Comparison of ENCODE assay signal across 1 cellular context in the genomic region with DNA sequence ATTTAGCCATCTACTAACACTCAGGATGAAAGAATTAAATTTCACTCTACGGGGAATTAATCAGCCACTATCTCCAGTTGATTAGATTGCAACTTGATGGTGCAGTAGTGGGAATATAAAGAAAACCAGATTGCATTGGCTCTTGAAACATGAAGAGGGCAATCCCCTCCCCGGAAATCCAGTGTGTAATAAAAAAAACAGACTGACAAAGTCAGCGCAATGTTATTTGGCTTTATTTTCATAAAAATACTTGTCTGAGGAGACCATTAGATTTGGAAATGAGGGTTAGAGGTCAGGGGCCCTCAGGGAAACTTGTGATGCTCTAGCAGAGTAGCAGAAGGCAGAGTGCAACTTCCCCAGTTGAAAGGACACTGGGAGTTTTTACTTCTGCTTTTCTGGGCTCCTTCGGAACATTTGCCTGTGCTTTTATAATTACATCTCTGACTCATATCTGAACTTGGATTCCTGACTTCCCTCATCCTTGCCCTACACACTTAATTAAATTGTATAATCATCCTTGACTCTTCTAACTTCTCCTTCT.
TF ChIP-seq lines count a peak whose summit lies in the region.

No MANE protein-coding gene starts in this region.

TF ChIP-seq in SK-N-SH, 30 proteins besides CTCF, POLR2A, EP300 and RAD21 (continued from another document):
- TF ChIP-seq, protein P1, sequence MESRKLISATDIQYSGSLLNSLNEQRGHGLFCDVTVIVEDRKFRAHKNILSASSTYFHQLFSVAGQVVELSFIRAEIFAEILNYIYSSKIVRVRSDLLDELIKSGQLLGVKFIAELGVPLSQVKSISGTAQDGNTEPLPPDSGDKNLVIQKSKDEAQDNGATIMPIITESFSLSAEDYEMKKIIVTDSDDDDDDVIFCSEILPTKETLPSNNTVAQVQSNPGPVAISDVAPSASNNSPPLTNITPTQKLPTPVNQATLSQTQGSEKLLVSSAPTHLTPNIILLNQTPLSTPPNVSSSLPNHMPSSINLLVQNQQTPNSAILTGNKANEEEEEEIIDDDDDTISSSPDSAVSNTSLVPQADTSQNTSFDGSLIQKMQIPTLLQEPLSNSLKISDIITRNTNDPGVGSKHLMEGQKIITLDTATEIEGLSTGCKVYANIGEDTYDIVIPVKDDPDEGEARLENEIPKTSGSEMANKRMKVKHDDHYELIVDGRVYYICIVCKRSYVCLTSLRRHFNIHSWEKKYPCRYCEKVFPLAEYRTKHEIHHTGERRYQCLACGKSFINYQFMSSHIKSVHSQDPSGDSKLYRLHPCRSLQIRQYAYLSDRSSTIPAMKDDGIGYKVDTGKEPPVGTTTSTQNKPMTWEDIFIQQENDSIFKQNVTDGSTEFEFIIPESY (IDR thresholded peaks at IDR 0.05; ENCODE audit: borderline replicate concordance, low read depth), result no peak
- no peak for TF ChIP-seq RCOR1 (IDR thresholded peaks at IDR 0.05; ENCODE audit: low read length)
- peak; percentile 82 for TF ChIP-seq RXRA (IDR thresholded peaks at IDR 0.05; ENCODE audit: borderline replicate concordance, low read depth)
- TF ChIP-seq SIN3A (IDR thresholded peaks at IDR 0.05; ENCODE audit: borderline replicate concordance, low read depth, low read length), result no peak
- peak; percentile 83 for TF ChIP-seq TCF12 (IDR thresholded peaks at IDR 0.05)
- TF ChIP-seq, protein P2, sequence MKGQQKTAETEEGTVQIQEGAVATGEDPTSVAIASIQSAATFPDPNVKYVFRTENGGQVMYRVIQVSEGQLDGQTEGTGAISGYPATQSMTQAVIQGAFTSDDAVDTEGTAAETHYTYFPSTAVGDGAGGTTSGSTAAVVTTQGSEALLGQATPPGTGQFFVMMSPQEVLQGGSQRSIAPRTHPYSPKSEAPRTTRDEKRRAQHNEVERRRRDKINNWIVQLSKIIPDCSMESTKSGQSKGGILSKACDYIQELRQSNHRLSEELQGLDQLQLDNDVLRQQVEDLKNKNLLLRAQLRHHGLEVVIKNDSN (IDR thresholded peaks at IDR 0.05; ENCODE audit: borderline replicate concordance, low read depth), result no peak
- no peak for TF ChIP-seq REST (IDR thresholded peaks at IDR 0.05; ENCODE audit: low read depth, low read length)
- TF ChIP-seq EZH2phosphoT487 (IDR thresholded peaks at IDR 0.05; ENCODE audit: borderline replicate concordance, low read depth), result no peak
- TF ChIP-seq PBX3 (IDR thresholded peaks at IDR 0.05), result no peak; the same call in 1 of the 2 replicates
- TF ChIP-seq RFX5 (IDR thresholded peaks at IDR 0.05; ENCODE audit: low read length), result no peak
- TF ChIP-seq FOXM1 (IDR thresholded peaks at IDR 0.05; ENCODE audit: low read depth), result no peak
- no peak for TF ChIP-seq MXI1 (IDR thresholded peaks at IDR 0.05; ENCODE audit: low read depth, low read length)
- TF ChIP-seq, protein P3, sequence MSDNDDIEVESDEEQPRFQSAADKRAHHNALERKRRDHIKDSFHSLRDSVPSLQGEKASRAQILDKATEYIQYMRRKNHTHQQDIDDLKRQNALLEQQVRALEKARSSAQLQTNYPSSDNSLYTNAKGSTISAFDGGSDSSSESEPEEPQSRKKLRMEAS (IDR thresholded peaks at IDR 0.05; ENCODE audit: low read depth), result no peak
- no peak for TF ChIP-seq GABPA (IDR thresholded peaks at IDR 0.05; ENCODE audit: low read depth)
- TF ChIP-seq JUND (IDR thresholded peaks at IDR 0.05), result peak; percentile 11; the same call in 1 of the 2 replicates
- TF ChIP-seq TAF1 (IDR thresholded peaks at IDR 0.05; ENCODE audit: borderline replicate concordance, low read depth, low read length), result no peak
- peak; percentile 15; the same call in 1 of the 2 replicates for TF ChIP-seq ELF1 (IDR thresholded peaks at IDR 0.05)
- no peak for TF ChIP-seq SMC3 (IDR thresholded peaks at IDR 0.05; ENCODE audit: low read depth, low read length)
- no peak for TF ChIP-seq NRF1 (IDR thresholded peaks at IDR 0.05; ENCODE audit: low read depth, low read length)
- no peak for TF ChIP-seq YY1 (IDR thresholded peaks at IDR 0.05; ENCODE audit: low read depth)
- TF ChIP-seq MEF2A (IDR thresholded peaks at IDR 0.05; ENCODE audit: borderline replicate concordance, low read depth), result no peak
- TF ChIP-seq CHD2 (IDR thresholded peaks at IDR 0.05; ENCODE audit: low read length, partially characterized antibody), result no peak
